Comparison of ENCODE assay signal across 9 cellular contexts in genomic region chr1:112954059-112954458, GRCh38. TPM values are rescaled to one million over a fixed set of nuclear protein-coding genes. Genes with fewer than 3 reads are reported as not detected.
DNase-seq lines count a peak whose midpoint lies in the region; ATAC-seq and TF ChIP-seq lines count a peak whose summit lies in the region.
"Had no signal": no experiment of that assay in that cellular context is flagged by ENCODE, and none has a peak within 500 bp of the region (broad histone marks: within the 10 kb centered on the region; RNA-seq: fewer than 3 reads in every experiment).

No MANE protein-coding gene starts in this region.

- peaks cover 42% of the 10 kb centered on the region for H3K4me1 Mint-ChIP-seq in MCF 10A (ENCODE audit: insufficient read depth, unreplicated experiment)
- H3K4me1 Mint-ChIP-seq in activated CD8-positive, alpha-beta T cell treated with anti-CD3 and anti-CD28 coated beads, Interleukin-2, amount 10 ng/mL, durations not matched to agents 7 days and 5 days (ENCODE audit: low read depth): peaks cover 47% of the 10 kb centered on the region

- no peak for TF ChIP-seq POLR2A in breast epithelium (IDR thresholded peaks at IDR 0.05)
- no peak for TF ChIP-seq POLR2A in transverse colon (IDR thresholded peaks at IDR 0.05)

- POLR2A ChIA-PET in MCF 10A (lab: Yijun Ruan, JAX): interaction anchor here (0.5 to 8.8 kb wide), 29 partner anchors 9 to 558 kb away, joined by 3 to 287 read pairs (median 4); partner anchors contain the start of genes CTTNBP2NL, LRIG2, PPM1J and ST7L
- POLR2A ChIA-PET in activated CD8-positive, alpha-beta T cell treated with anti-CD3 and anti-CD28 coated beads, Interleukin-2, amount 10 ng/mL, durations not matched to agents 7 days and 5 days (lab: Charles Lee): interaction anchor here (1.0 to 1.7 kb wide), 3 partner anchors 19 to 335 kb away, joined by 3 to 9 read pairs (median 4); partner anchors contain the start of genes LRIG2 and ST7L

- TF ChIP-seq EP300 in transverse colon (IDR thresholded peaks at IDR 0.05; ENCODE audit: low read depth): no peak

- peak overlapping the region; percentile 91 for H3K27ac Mint-ChIP-seq in MCF 10A (ENCODE audit: low read depth, unreplicated experiment)
- H3K27ac Mint-ChIP-seq in activated CD8-positive, alpha-beta T cell treated with anti-CD3 and anti-CD28 coated beads, Interleukin-2, amount 10 ng/mL, durations not matched to agents 7 days and 5 days: no peak overlapping the region

- in situ Hi-C loops in transverse colon (cut with MboI; ENCODE audit: low pct_ligation_motif_present in 1 of 4, low pct_unique_long_range_greater_than_20kb in 1 of 4, low sequenced_read_pairs in 3 of 4): no loop called here

- H3K27me3 Mint-ChIP-seq in MCF 10A (ENCODE audit: insufficient read depth, unreplicated experiment): no peaks in the 10 kb centered on the region
- no peaks in the 10 kb centered on the region for H3K27me3 Mint-ChIP-seq in activated CD8-positive, alpha-beta T cell treated with anti-CD3 and anti-CD28 coated beads, Interleukin-2, amount 10 ng/mL, durations not matched to agents 7 days and 5 days (ENCODE audit: low read depth)

- H3K9me3 ChIP-seq in breast epithelium (no peaks in the 10 kb centered on the region), transverse colon (no peaks in the 10 kb centered on the region)

- H3K4me1 ChIP-seq in breast epithelium (peaks cover 0 to 7% of the 10 kb centered on the region in 2 donors), transverse colon (peaks cover 5 to 42% (median 26%) of the 10 kb centered on the region in 4 donors)

- no peaks in the 10 kb centered on the region for H3K9me3 Mint-ChIP-seq in MCF 10A (ENCODE audit: unreplicated experiment)
- H3K9me3 Mint-ChIP-seq in activated CD8-positive, alpha-beta T cell treated with anti-CD3 and anti-CD28 coated beads, Interleukin-2, amount 10 ng/mL, durations not matched to agents 7 days and 5 days (ENCODE audit: insufficient read depth): no peaks in the 10 kb centered on the region

- H3K4me3 ChIP-seq in breast epithelium: no peak overlapping the region
- peak overlapping the region; percentile 92 for H3K4me3 ChIP-seq in iPS-11a (ENCODE audit: low read depth, low read length)
- peak overlapping the region in 3 of 4 donors; percentile 42 to 80 (median 76) for H3K4me3 ChIP-seq in transverse colon

- no TSS peak for BruUV-seq in MCF 10A (replicated peaks; lab: Mats Ljungman, UMichigan)

- 78 to 100% methylated on average over 1 to 3 of the region's 3 CpGs for WGBS in transverse colon (ENCODE audit: low coverage in 1 of 2), 2 donors

- H3K4me3 Mint-ChIP-seq in MCF 10A (ENCODE audit: unreplicated experiment): peak overlapping the region; percentile 78
- peak overlapping the region; percentile 100 for H3K4me3 Mint-ChIP-seq in activated CD8-positive, alpha-beta T cell treated with anti-CD3 and anti-CD28 coated beads, Interleukin-2, amount 10 ng/mL, durations not matched to agents 7 days and 5 days

- intact Hi-C loops in MCF 10A (cut with micrococcal nuclease) (loop anchor here (5.0 kb wide), 1 partner anchor 37 kb away; no protein-coding TSS in a partner anchor), breast epithelium (cut with DNase I; ENCODE audit: low total_unique reads) (no loop called here), transverse colon (cut with DNase I; ENCODE audit: low total_unique reads) (no loop called here)

- H3K36me3 ChIP-seq in breast epithelium (no peaks in the 10 kb centered on the region), transverse colon (no peaks in the 10 kb centered on the region)

- CTCF ChIA-PET in MCF 10A (lab: Yijun Ruan, JAX): interaction anchor here (0.5 to 4.1 kb wide), 19 partner anchors 12 to 706 kb away, joined by 3 to 29 read pairs (median 4); partner anchors contain the start of genes LRIG2 and PPM1J
- CTCF ChIA-PET in activated CD8-positive, alpha-beta T cell treated with anti-CD3 and anti-CD28 coated beads, Interleukin-2, amount 10 ng/mL, durations not matched to agents 7 days and 5 days (lab: Charles Lee): interaction anchor here (0.8 to 2.6 kb wide), 7 partner anchors 17 to 450 kb away, joined by 3 to 29 read pairs (median 4); partner anchors contain the start of genes LRIG2 and PPM1J

- TF ChIP-seq CTCF in MCF 10A (IDR thresholded peaks at IDR 0.05; ENCODE audit: unreplicated experiment) (no peak), breast epithelium (IDR thresholded peaks at IDR 0.05) (no peak), transverse colon (IDR thresholded peaks at IDR 0.05) (no peak)

- H3K36me3 Mint-ChIP-seq in MCF 10A (ENCODE audit: insufficient read depth, unreplicated experiment): peaks cover 25% of the 10 kb centered on the region
- H3K36me3 Mint-ChIP-seq in activated CD8-positive, alpha-beta T cell treated with anti-CD3 and anti-CD28 coated beads, Interleukin-2, amount 10 ng/mL, durations not matched to agents 7 days and 5 days (ENCODE audit: low read depth): peaks cover 24% of the 10 kb centered on the region

- DNase-seq in MCF 10A (ENCODE audit: unreplicated experiment) (no peak), breast epithelium (ENCODE audit: low spot score in 2 of 2) (no peak), transverse colon (no peak), NCI-H1436 treated with DMSO at 0.1 percent for 48 hours (lab: John Stamatoyannopoulos, UW) (no peak), mucosa of gallbladder (ENCODE audit: low spot score) (no peak), 8988T (no peak)
- DNase-seq in activated CD8-positive, alpha-beta T cell treated with anti-CD3 and anti-CD28 coated beads, Interleukin-2, amount 10 ng/mL, durations not matched to agents 7 days and 5 days: no peak
- DNase-seq: DMS79 had no signal

- no peak for ATAC-seq in activated CD8-positive, alpha-beta T cell treated with anti-CD3 and anti-CD28 coated beads, Interleukin-2, amount 10 ng/mL, durations not matched to agents 7 days and 5 days

- H3K27ac ChIP-seq in breast epithelium (no peak overlapping the region), transverse colon (peak overlapping the region; percentile 87 to 95 (median 91))

- H3K27me3 ChIP-seq in breast epithelium (no peaks in the 10 kb centered on the region), transverse colon (no peaks in the 10 kb centered on the region)

RNA-seq across cellular contexts. Expression of gene SLC16A1, which starts 1.9 kb away (rescaled TPM):
- total RNA-seq in MCF 10A (2022) (142 and 148 TPM in 2 replicates), breast epithelium (10 to 100 TPM; 15.4 to 28.2 (median 15.7) TPM), transverse colon (100 to 1,000 TPM in 2 of 4 donors, 10 to 100 TPM in 2; 21.5 to 177 (median 109) TPM), mucosa of gallbladder (21.5 TPM)
- 10 to 100 TPM; 53.0 to 54.5 TPM for total RNA-seq in activated CD8-positive, alpha-beta T cell treated with anti-CD3 and anti-CD28 coated beads, Interleukin-2, amount 10 ng/mL, durations not matched to agents 7 days and 5 days

Comparison
In these comparisons a context has a peak if more than half of its experiments do, and no peak if none do; other contexts are left out.
1. H3K27ac ChIP-seq: peak in transverse colon (4 of 4); none in breast epithelium (0 of 2).
2. H3K4me3 ChIP-seq: peak in iPS-11a (single experiment) and transverse colon (3 of 4); none in breast epithelium (0 of 3).